ENCODE assay signal across 8 cellular contexts in genomic region chr12:132491349-132491663, GRCh38. TPM values are rescaled to one million over a fixed set of nuclear protein-coding genes. Genes with fewer than 3 reads are reported as not detected.
A peak's percentile ranks its signal among the peaks of the same experiment; 100 is the strongest.
DNase-seq lines count a peak whose midpoint lies in the region; ATAC-seq and TF ChIP-seq lines count a peak whose summit lies in the region.

No MANE protein-coding gene starts in this region.

- no peak for DNase-seq in AG10803 (ENCODE audit: low read depth)
- no peak for DNase-seq in choroid plexus epithelial cell (ENCODE audit: low read depth)
- no peak for DNase-seq in naive thymus-derived CD4-positive, alpha-beta T cell
- no peak for DNase-seq in NCI-H128 (lab: John Stamatoyannopoulos, UW; ENCODE audit: unreplicated experiment)
- DNase-seq in NK-92 (lab: John Stamatoyannopoulos, UW; ENCODE audit: unreplicated experiment): no peak
- no peak for DNase-seq in activated CD4-positive, alpha-beta T cell treated with anti-CD3 and anti-CD28 coated beads, Interleukin-2, amount 50 U/mL, for 4 hours

- intact Hi-C loops in naive thymus-derived CD4-positive, alpha-beta T cell (cut with micrococcal nuclease): loop anchor here in 1 of 2 donors (2.0 kb wide), 1 partner anchor 303 kb away; no protein-coding TSS in a partner anchor

- no peaks in the 10 kb centered on the region for H4K20me1 ChIP-seq in KMS-11 (ENCODE audit: insufficient read depth)

- H3K4me1 ChIP-seq in KMS-11 (ENCODE audit: low read depth, poor library complexity, severe bottlenecking): no peaks in the 10 kb centered on the region
- H3K4me1 ChIP-seq in naive thymus-derived CD4-positive, alpha-beta T cell (ENCODE audit: control insufficient read depth in 2 of 2, insufficient read depth in 2 of 2, low read length in 2 of 2): peaks cover 49 to 62% of the 10 kb centered on the region in 2 donors

- peak overlapping the region; percentile 57 for H3K4me2 ChIP-seq in KMS-11

- no peaks in the 10 kb centered on the region for H3K36me3 ChIP-seq in KMS-11 (ENCODE audit: insufficient read depth)
- H3K36me3 ChIP-seq in naive thymus-derived CD4-positive, alpha-beta T cell (ENCODE audit: control insufficient read depth in 2 of 3, insufficient read depth in 3 of 3, low read length in 3 of 3): peaks cover 0 to 8% (median 0%) of the 10 kb centered on the region in 3 experiments

- peak overlapping the region; percentile 68 for H3K4me3 ChIP-seq in AG10803 (ENCODE audit: low read length)
- H3K4me3 ChIP-seq in KMS-11 (IDR thresholded peaks at IDR 0.05; ENCODE audit: insufficient read depth, low read depth, low read length): no peak overlapping the region
- H3K4me3 ChIP-seq in choroid plexus epithelial cell (ENCODE audit: low read depth, low read length): peak overlapping the region; percentile 70
- H3K4me3 ChIP-seq in naive thymus-derived CD4-positive, alpha-beta T cell (ENCODE audit: low read length): peak overlapping the region; percentile 77

- no peaks in the 10 kb centered on the region for H3K27me3 Mint-ChIP-seq in naive thymus-derived CD4-positive, alpha-beta T cell

- ATAC-seq in naive thymus-derived CD4-positive, alpha-beta T cell: no peak
- ATAC-seq in HG03196 (IDR thresholded peaks at IDR 0.05; ENCODE audit: unreplicated experiment): no peak

- TF ChIP-seq CTCF in AG10803 (conservative IDR thresholded peaks at IDR 0.05; ENCODE audit: low read length) (no peak), KMS-11 (conservative IDR thresholded peaks at IDR 0.05; ENCODE audit: low read depth, low read length) (no peak), choroid plexus epithelial cell (conservative IDR thresholded peaks at IDR 0.05; ENCODE audit: low read depth, low read length) (no peak)

- CTCF ChIA-PET in naive thymus-derived CD4-positive, alpha-beta T cell (lab: Charles Lee): no interaction called here

- H3K27ac Mint-ChIP-seq in naive thymus-derived CD4-positive, alpha-beta T cell: peak overlapping the region; percentile 77 to 95 (median 89)

- H3K9ac ChIP-seq in KMS-11: no peak overlapping the region

- H3K27me3 ChIP-seq in KMS-11 (ENCODE audit: insufficient read depth, low read depth): no peaks in the 10 kb centered on the region; the same call in 1 of the 2 replicates
- H3K27me3 ChIP-seq in naive thymus-derived CD4-positive, alpha-beta T cell (ENCODE audit: control insufficient read depth in 2 of 2, insufficient read depth in 2 of 2, low read length in 2 of 2): no peaks in the 10 kb centered on the region

- peaks cover 44 to 77% (median 70%) of the 10 kb centered on the region in 7 donors for H3K4me1 Mint-ChIP-seq in naive thymus-derived CD4-positive, alpha-beta T cell

- POLR2A ChIA-PET in naive thymus-derived CD4-positive, alpha-beta T cell (lab: Charles Lee): interaction anchor here (1.1 to 1.5 kb wide), 3 partner anchors 43 to 61 kb away, joined by 3 to 4 read pairs (median 4); no protein-coding TSS in a partner anchor

- H3K9me3 ChIP-seq in naive thymus-derived CD4-positive, alpha-beta T cell (ENCODE audit: control insufficient read depth in 2 of 3, low read length in 3 of 3): no peaks in the 10 kb centered on the region

- peaks cover 0 to 9% (median 4%) of the 10 kb centered on the region in 5 donors for H3K36me3 Mint-ChIP-seq in naive thymus-derived CD4-positive, alpha-beta T cell

- peak overlapping the region; percentile 74 to 93 (median 89) for H3K4me3 Mint-ChIP-seq in naive thymus-derived CD4-positive, alpha-beta T cell

- H3K27ac ChIP-seq in KMS-11: no peak overlapping the region
- peak overlapping the region; percentile 76 for H3K27ac ChIP-seq in naive thymus-derived CD4-positive, alpha-beta T cell (ENCODE audit: low read depth, low read length)

- no peaks in the 10 kb centered on the region for H3K9me3 Mint-ChIP-seq in naive thymus-derived CD4-positive, alpha-beta T cell

- no peaks in the 10 kb centered on the region for H3K79me2 ChIP-seq in KMS-11 (ENCODE audit: insufficient read depth, low read depth)

- H2AFZ ChIP-seq in KMS-11 (ENCODE audit: low read depth): no peak overlapping the region

RNA-seq across cellular contexts. Expression of gene FBRSL1, which starts 1.4 kb away (rescaled TPM):
- 100 to 1,000 TPM in 2 of 5 experiments, 10 to 100 TPM in 3; 56.3 to 105 (median 93.0) TPM for total RNA-seq in naive thymus-derived CD4-positive, alpha-beta T cell
- under 1 TPM; 0.77 to 0.92 TPM for polyA plus RNA-seq in naive thymus-derived CD4-positive, alpha-beta T cell
